1 cellular context compared by ENCODE assay signal in genomic region chr20:60046011-60046413, GRCh38.
TF ChIP-seq lines count a peak whose summit lies in the region.

No MANE protein-coding gene starts in this region.

TF ChIP-seq in IMR-90, 13 proteins besides CTCF, POLR2A, EP300 and RAD21 (continued from another document):
- TF ChIP-seq ELK1 (IDR thresholded peaks at IDR 0.05; ENCODE audit: borderline replicate concordance, low read depth, low read length) (no peak), RCOR1 (IDR thresholded peaks at IDR 0.05; ENCODE audit: insufficient replicate concordance, low read length) (no peak), SMC3 (IDR thresholded peaks at IDR 0.05; ENCODE audit: low read depth, low read length) (no peak), CHD1 (IDR thresholded peaks at IDR 0.05; ENCODE audit: low read depth, low read length) (no peak), MXI1 (IDR thresholded peaks at IDR 0.05; ENCODE audit: borderline replicate concordance, low read depth, low read length) (no peak), RFX5 (IDR thresholded peaks at IDR 0.05; ENCODE audit: low read depth, low read length) (no peak), BHLHE40 (IDR thresholded peaks at IDR 0.05; ENCODE audit: low read depth, low read length) (no peak)
TF ChIP-seq in IMR-90: peak in this region for 0.
